In the genomic region with DNA sequence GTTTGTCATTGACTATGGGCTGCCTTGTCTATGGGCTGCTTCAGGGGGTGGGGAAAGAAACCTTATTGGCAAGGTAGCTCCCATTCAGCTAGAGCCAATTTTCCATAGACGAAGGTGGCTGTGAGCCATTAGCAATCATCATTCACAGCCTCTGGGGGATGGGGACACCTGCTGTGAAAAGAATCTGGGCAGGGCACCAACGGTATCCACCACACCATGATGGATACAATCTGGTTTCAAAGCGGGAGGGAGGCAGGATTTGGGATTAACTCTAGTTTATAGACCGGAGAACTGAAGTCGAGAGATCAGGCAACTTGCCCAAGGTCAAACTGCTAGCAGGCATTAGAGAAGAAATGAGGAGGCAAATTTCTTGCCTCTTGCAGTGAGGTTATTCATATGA, we compare ENCODE assay signal across 20 cellular contexts.
A peak's percentile ranks its signal among the peaks of the same experiment; 100 is the strongest.
DNase-seq lines count a peak whose midpoint lies in the region; ATAC-seq and TF ChIP-seq lines count a peak whose summit lies in the region.
"Had no signal": no experiment of that assay in that cellular context is flagged by ENCODE, and none has a peak within 500 bp of the region (broad histone marks: within the 10 kb centered on the region; RNA-seq: fewer than 3 reads in every experiment).

No MANE protein-coding gene starts in this region.

- no peak overlapping the region for H3K4me3 Mint-ChIP-seq in effector memory CD8-positive, alpha-beta T cell
- H3K4me3 Mint-ChIP-seq: H9 had no signal

- no peak overlapping the region for H3K27ac Mint-ChIP-seq in effector memory CD8-positive, alpha-beta T cell

- no peaks in the 10 kb centered on the region for H3K27me3 ChIP-seq in brain microvascular endothelial cell (replicated peaks)
- H3K27me3 ChIP-seq: Peyer's patch had no signal

- no peaks in the 10 kb centered on the region for H3K4me1 Mint-ChIP-seq in effector memory CD8-positive, alpha-beta T cell (ENCODE audit: low read depth in 2 of 2)

- H3K4me3 ChIP-seq in astrocyte of the cerebellum (ENCODE audit: low read depth, low read length) (no peak overlapping the region), brain microvascular endothelial cell (ENCODE audit: low read depth, low read length) (no peak overlapping the region)
- H3K4me3 ChIP-seq: Peyer's patch had no signal

- no peaks in the 10 kb centered on the region for H3K27me3 Mint-ChIP-seq in effector memory CD8-positive, alpha-beta T cell

- H3K27ac ChIP-seq in brain microvascular endothelial cell = no peak overlapping the region
- H3K27ac ChIP-seq: Peyer's patch had no signal

- no peak for ATAC-seq in effector memory CD8-positive, alpha-beta T cell (replicated peaks)
- ATAC-seq: Right ventricle myocardium inferior had no signal

- peaks cover 8 to 9% of the 10 kb centered on the region in 2 donors for H3K9me3 Mint-ChIP-seq in effector memory CD8-positive, alpha-beta T cell

- no peaks in the 10 kb centered on the region for H3K36me3 Mint-ChIP-seq in effector memory CD8-positive, alpha-beta T cell (ENCODE audit: insufficient read depth)

- H3K36me3 ChIP-seq in brain microvascular endothelial cell (replicated peaks) = no peaks in the 10 kb centered on the region
- H3K36me3 ChIP-seq: Peyer's patch had no signal

- DNase-seq in NCI-H1436 treated with DMSO at 0.1 percent for 48 hours (lab: John Stamatoyannopoulos, UW) (peak; percentile 20), astrocyte of the cerebellum (ENCODE audit: low read depth) (peak; percentile 5), kidney tubule cell (ENCODE audit: low spot score) (peak; percentile 50), renal cortical epithelial cell (ENCODE audit: low read depth) (peak; percentile 54), brain microvascular endothelial cell (no peak), anterior cingulate cortex (lab: John Stamatoyannopoulos, UW) (no peak)
- no peak for DNase-seq in activated CD4-positive, CD25-positive, alpha-beta regulatory T cell (lab: John Stamatoyannopoulos, UW)
- DNase-seq in effector memory CD8-positive, alpha-beta T cell = no peak
- DNase-seq: ACHN, AML-193, Caco-2, H9, Kasumi-1, NCI-H1417 treated with DMSO at 0.1 percent for 48 hours, NCI-H2029 treated with DMSO at 0.1 percent for 48 hours, NCI-H2171 treated with DMSO at 0.1 percent for 48 hours, NCI-H510A, NCI-H774, Peyer's patch had no signal

- in situ Hi-C loops in astrocyte of the cerebellum (cut with HindIII; ENCODE audit: low sequenced_read_pairs) (no loop called here), brain microvascular endothelial cell (cut with HindIII; ENCODE audit: low pct_ligation_motif_present, low sequenced_read_pairs) (no loop called here)

- TF ChIP-seq CTCF in astrocyte of the cerebellum (IDR thresholded peaks at IDR 0.05; ENCODE audit: low read depth, low read length, missing control alignments) (no peak), brain microvascular endothelial cell (IDR thresholded peaks at IDR 0.05; ENCODE audit: low read depth, low read length, missing control alignments) (no peak)

Comparison
In these comparisons a context has a peak if more than half of its experiments do, and no peak if none do; other contexts are left out.
1. DNase-seq: peak in NCI-H1436 treated with DMSO at 0.1 percent for 48 hours (single experiment), astrocyte of the cerebellum (single experiment), kidney tubule cell (single experiment) and renal cortical epithelial cell (single experiment); none in activated CD4-positive, CD25-positive, alpha-beta regulatory T cell (0 of 4), brain microvascular endothelial cell (single experiment), anterior cingulate cortex (0 of 58) and effector memory CD8-positive, alpha-beta T cell (0 of 3).